ENCODE assay signal across 1 cellular context in genomic region chr15:84982301-84982920, GRCh38.
TF ChIP-seq lines count a peak whose summit lies in the region.

No MANE protein-coding gene starts in this region.

TF ChIP-seq in HEK293, 187 proteins besides CTCF, POLR2A, EP300 and RAD21 (continued from another document):
- TF ChIP-seq TSHZ1 (tag by site-specific recombination; IDR thresholded peaks at IDR 0.05; ENCODE audit: borderline replicate concordance) (no peak), ZBTB21 (tag by site-specific recombination; IDR thresholded peaks at IDR 0.05) (no peak), GLIS2 (tag by site-specific recombination; IDR thresholded peaks at IDR 0.05) (peak; percentile 40), ZNF121 (tag by site-specific recombination; IDR thresholded peaks at IDR 0.05) (no peak), ZBTB8A (tag by site-specific recombination; IDR thresholded peaks at IDR 0.05) (0 out of 2 replicates have a peak, but pooled peaks have one; percentile 24), ZNF610 (tag by site-specific recombination; IDR thresholded peaks at IDR 0.05; ENCODE audit: borderline replicate concordance) (no peak), ZBTB1 (tag by site-specific recombination; IDR thresholded peaks at IDR 0.05) (no peak), ZNF211 (tag by site-specific recombination; IDR thresholded peaks at IDR 0.05; ENCODE audit: low read depth) (no peak), TCF7L2 (IDR thresholded peaks at IDR 0.05; ENCODE audit: borderline replicate concordance, low read depth, low read length) (no peak), ZNF558 (tag by site-specific recombination; IDR thresholded peaks at IDR 0.05) (no peak), ZBTB20 (tag by site-specific recombination; IDR thresholded peaks at IDR 0.05) (peak; percentile 55; the same call in 1 of the 2 replicates), GLIS1 (tag by site-specific recombination; IDR thresholded peaks at IDR 0.05) (0 out of 2 replicates have a peak, but pooled peaks have one; percentile 27), ZBTB26 (tag by site-specific recombination; optimal IDR thresholded peaks at IDR 0.05) (peak; percentile 41), ZEB2 (tag by site-specific recombination; IDR thresholded peaks at IDR 0.05) (no peak), ZNF214 (tag by site-specific recombination; IDR thresholded peaks at IDR 0.05; ENCODE audit: borderline replicate concordance) (no peak), ZNF146 (tag by site-specific recombination; IDR thresholded peaks at IDR 0.05) (no peak), ZNF600 (tag by site-specific recombination; IDR thresholded peaks at IDR 0.05) (0 out of 2 replicates have a peak, but pooled peaks have one; percentile 28), MYNN (tag by site-specific recombination; IDR thresholded peaks at IDR 0.05; ENCODE audit: borderline replicate concordance) (no peak), KLF7 (tag by site-specific recombination; IDR thresholded peaks at IDR 0.05; ENCODE audit: borderline replicate concordance) (no peak), ZNF18 (tag by site-specific recombination; IDR thresholded peaks at IDR 0.05) (no peak), ZSCAN16 (tag by site-specific recombination; IDR thresholded peaks at IDR 0.05) (no peak), ZNF138 (tag by site-specific recombination; IDR thresholded peaks at IDR 0.05; ENCODE audit: borderline replicate concordance) (no peak), ZNF670 (tag by site-specific recombination; IDR thresholded peaks at IDR 0.05; ENCODE audit: low read depth) (no peak), KLF8 (tag by site-specific recombination; IDR thresholded peaks at IDR 0.05) (0 out of 2 replicates have a peak, but pooled peaks have one; percentile 14), ZNF623 (tag by site-specific recombination; IDR thresholded peaks at IDR 0.05) (no peak), ZNF140 (tag by site-specific recombination; IDR thresholded peaks at IDR 0.05) (no peak), ZNF792 (tag by site-specific recombination; IDR thresholded peaks at IDR 0.05) (no peak), PRDM1 (tag by site-specific recombination; IDR thresholded peaks at IDR 0.05) (no peak), KLF17 (tag by site-specific recombination; IDR thresholded peaks at IDR 0.05) (no peak)
TF ChIP-seq in HEK293: peak in this region for 9.
